In the genomic region with DNA sequence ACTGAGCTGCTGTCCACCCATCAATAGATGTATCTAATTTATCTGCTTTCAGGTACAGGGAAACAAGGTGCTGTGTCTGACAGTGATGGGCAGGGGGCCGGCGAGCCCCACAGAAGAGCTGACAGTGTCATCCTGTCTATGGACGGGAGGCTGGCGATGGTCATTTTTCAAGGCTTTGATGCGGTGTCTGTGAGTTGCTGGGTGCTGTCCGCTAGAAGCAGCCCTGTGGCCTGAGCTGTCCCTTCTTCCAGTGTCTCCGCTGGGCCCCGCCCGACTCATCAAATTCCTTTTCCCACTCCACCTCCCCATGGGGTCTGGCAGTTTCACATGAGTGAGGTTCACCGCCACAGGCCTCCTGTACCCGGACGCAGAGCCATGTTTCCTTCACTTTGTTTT, we compare ENCODE assay signal across 13 cellular contexts.
DNase-seq lines count a peak whose midpoint lies in the region; TF ChIP-seq lines count a peak whose summit lies in the region.
"Had no signal": no experiment of that assay in that cellular context is flagged by ENCODE, and none has a peak within 500 bp of the region (broad histone marks: within the 10 kb centered on the region; RNA-seq: fewer than 3 reads in every experiment).

No MANE protein-coding gene starts in this region.

- intact Hi-C loops in cardiac septum (cut with DNase I) (no loop called here), left ventricle myocardium inferior (cut with micrococcal nuclease) (no loop called here)

- no peak overlapping the region for H3K27ac Mint-ChIP-seq in osteocyte (ENCODE audit: unreplicated experiment)
- H3K27ac Mint-ChIP-seq: B cell; CD8-positive, alpha-beta T cell; H9 had no signal

- H3K9me3 Mint-ChIP-seq in osteocyte (ENCODE audit: unreplicated experiment): no peaks in the 10 kb centered on the region
- H3K9me3 Mint-ChIP-seq: CD8-positive, alpha-beta T cell had no signal

- H3K4me3 ChIP-seq in left ventricle myocardium inferior: no peak overlapping the region
- H3K4me3 ChIP-seq: BLaER1 treated with 17β-estradiol and CSF1 and Interleukin-3, amounts not matched to agents 10 nM and 100 nM had no signal

- H3K4me1 Mint-ChIP-seq in osteocyte (ENCODE audit: unreplicated experiment): peaks cover 2% of the 10 kb centered on the region
- H3K4me1 Mint-ChIP-seq: B cell had no signal

- DNase-seq in cardiac septum (ENCODE audit: low spot score) (peak; percentile 76), left ventricle myocardium inferior (no peak), islet precursor cell (peak; percentile 47), osteocyte (ENCODE audit: extremely low spot score, unreplicated experiment) (peak; percentile 56), NCI-H1930 (lab: John Stamatoyannopoulos, UW) (no peak), NCI-H2196 (lab: John Stamatoyannopoulos, UW; ENCODE audit: unreplicated experiment) (no peak)
- DNase-seq: Calu3, DMS79 treated with DMSO at 0.1 percent for 48 hours, GF-D8, H9 had no signal

- H3K9me3 ChIP-seq in left ventricle myocardium inferior (replicated peaks): no peaks in the 10 kb centered on the region

- no peaks in the 10 kb centered on the region for H3K4me1 ChIP-seq in left ventricle myocardium inferior

- H3K4me3 Mint-ChIP-seq in osteocyte (ENCODE audit: unreplicated experiment): no peak overlapping the region
- H3K4me3 Mint-ChIP-seq: B cell; CD8-positive, alpha-beta T cell; H9 had no signal

- no peaks in the 10 kb centered on the region for H3K36me3 ChIP-seq in left ventricle myocardium inferior
- H3K36me3 ChIP-seq: BLaER1 treated with 17β-estradiol and CSF1 and Interleukin-3, amounts not matched to agents 10 nM and 100 nM had no signal

- peaks cover 62% of the 10 kb centered on the region for H3K27me3 Mint-ChIP-seq in osteocyte (ENCODE audit: unreplicated experiment)

- TF ChIP-seq CTCF in left ventricle myocardium inferior (IDR thresholded peaks at IDR 0.05; ENCODE audit: borderline replicate concordance): no peak
- TF ChIP-seq CTCF in osteocyte (IDR thresholded peaks at IDR 0.05): no peak

- H3K27ac ChIP-seq in left ventricle myocardium inferior (replicated peaks): no peak overlapping the region
- H3K27ac ChIP-seq: BLaER1 treated with 17β-estradiol and CSF1 and Interleukin-3, amounts not matched to agents 10 nM and 100 nM had no signal

- H3K36me3 Mint-ChIP-seq in osteocyte (ENCODE audit: unreplicated experiment): no peaks in the 10 kb centered on the region
- H3K36me3 Mint-ChIP-seq: CD8-positive, alpha-beta T cell had no signal

- peaks cover 41% of the 10 kb centered on the region for H3K27me3 ChIP-seq in left ventricle myocardium inferior (ENCODE audit: low read depth)

Comparison
In these comparisons a context has a peak if more than half of its experiments do, and no peak if none do; other contexts are left out.
1. DNase-seq: peak in cardiac septum (single experiment), islet precursor cell (single experiment) and osteocyte (single experiment); none in left ventricle myocardium inferior (single experiment), NCI-H1930 (0 of 2) and NCI-H2196 (single experiment).